8 cellular contexts compared by ENCODE assay signal in the genomic region with DNA sequence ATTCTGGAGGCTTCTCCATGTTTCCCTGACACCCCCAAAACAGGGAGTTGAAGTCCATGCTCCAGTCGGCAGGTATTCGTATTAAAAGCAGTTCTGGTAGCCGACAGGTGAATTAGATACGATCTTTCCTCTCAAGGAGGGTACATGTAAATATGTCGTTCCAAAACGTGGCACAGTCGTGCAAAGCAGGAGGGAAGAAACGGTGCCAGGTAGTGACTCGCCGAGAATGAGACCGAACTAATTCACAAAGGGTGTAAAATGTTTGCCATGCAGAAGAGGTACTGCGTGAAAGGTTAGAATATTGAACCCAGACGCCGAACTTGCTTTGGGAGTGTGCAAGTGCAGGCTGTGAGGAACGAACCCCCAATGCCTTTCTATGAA. TPM values are rescaled to one million over a fixed set of nuclear protein-coding genes. Genes with fewer than 3 reads are reported as not detected.
DNase-seq lines count a peak whose midpoint lies in the region; TF ChIP-seq lines count a peak whose summit lies in the region.

No MANE protein-coding gene starts in this region.

- H3K36me3 ChIP-seq in endocrine pancreas (ENCODE audit: control insufficient read depth, insufficient read depth, low read length) = no peaks in the 10 kb centered on the region

- H3K4me3 ChIP-seq in endocrine pancreas (ENCODE audit: control insufficient read depth, insufficient read depth, low read length) = peak overlapping the region; percentile 86

- H3K27me3 Mint-ChIP-seq in neural crest cell (ENCODE audit: low read depth) = no peaks in the 10 kb centered on the region

- peaks cover 9% of the 10 kb centered on the region for H3K36me3 Mint-ChIP-seq in neural crest cell (ENCODE audit: low read depth)

- peaks cover 21% of the 10 kb centered on the region for H3K4me1 Mint-ChIP-seq in neural crest cell

- peak overlapping the region; percentile 69 for H3K9ac ChIP-seq in endocrine pancreas (ENCODE audit: control insufficient read depth, insufficient read depth, low read length)

- no peaks in the 10 kb centered on the region for H3K9me3 ChIP-seq in endocrine pancreas (ENCODE audit: control insufficient read depth, low read length)

- TF ChIP-seq CTCF in neural crest cell (conservative IDR thresholded peaks at IDR 0.05) = no peak

- H3K9me3 Mint-ChIP-seq in neural crest cell = no peaks in the 10 kb centered on the region

- peak overlapping the region; percentile 98 for H3K4me3 Mint-ChIP-seq in neural crest cell

- H3K27me3 ChIP-seq in endocrine pancreas (ENCODE audit: control insufficient read depth, insufficient read depth, low read length) = no peaks in the 10 kb centered on the region

- H3K4me1 ChIP-seq in endocrine pancreas (ENCODE audit: control insufficient read depth, insufficient read depth, low read length) = peaks cover 9% of the 10 kb centered on the region

- peak overlapping the region; percentile 86 for H3K27ac Mint-ChIP-seq in neural crest cell (ENCODE audit: unreplicated experiment)

- peak; percentile 17 for DNase-seq in ELR (ENCODE audit: low read depth)
- DNase-seq in NCI-H128 (lab: John Stamatoyannopoulos, UW; ENCODE audit: unreplicated experiment) = peak; percentile 1
- DNase-seq in neural crest cell (ENCODE audit: low read depth, low spot score) = no peak
- DNase-seq in NCI-H524 treated with DMSO at 0.1 percent for 48 hours (lab: John Stamatoyannopoulos, UW) = no peak
- no peak for DNase-seq in ecto neural progenitor cell (ENCODE audit: low spot score)
- no peak for DNase-seq in stimulated activated CD4-positive, alpha-beta T cell treated with anti-CD3 and anti-CD28 coated beads, Interleukin-4, amount 100 ng/mL, for 4 hours
- DNase-seq in activated CD4-positive, CD25-positive, alpha-beta regulatory T cell treated with anti-CD3 and anti-CD28 coated beads, Interleukin-2, amount 50 U/mL, for 72 hours = no peak

RNA-seq across cellular contexts. Expression of gene EDRF1, which starts 0.5 kb away (rescaled TPM):
- total RNA-seq in neural crest cell = 42.7 and 46.9 TPM in 2 replicates

RNA-seq across cellular contexts. Expression of gene TEX36, which starts 37.0 kb away (rescaled TPM):
- not detected in 2 replicates for total RNA-seq in neural crest cell

RNA-seq across cellular contexts. Expression of gene MMP21, which starts 55.6 kb away (rescaled TPM):
- not detected in 2 replicates for total RNA-seq in neural crest cell

Comparison
In these comparisons a context has a peak if more than half of its experiments do, and no peak if none do; other contexts are left out.
1. DNase-seq: peak in ELR (single experiment) and NCI-H128 (single experiment); none in neural crest cell (single experiment), NCI-H524 treated with DMSO at 0.1 percent for 48 hours (single experiment), ecto neural progenitor cell (single experiment), stimulated activated CD4-positive, alpha-beta T cell treated with anti-CD3 and anti-CD28 coated beads, Interleukin-4, amount 100 ng/mL, for 4 hours (0 of 2) and activated CD4-positive, CD25-positive, alpha-beta regulatory T cell treated with anti-CD3 and anti-CD28 coated beads, Interleukin-2, amount 50 U/mL, for 72 hours (single experiment).